In genomic region chr16:14974331-14974655, GRCh38 we compare ENCODE assay signal across 8 cellular contexts. TPM values are rescaled to one million over a fixed set of nuclear protein-coding genes. Genes with fewer than 3 reads are reported as not detected.
A peak's percentile ranks its signal among the peaks of the same experiment; 100 is the strongest.
DNase-seq lines count a peak whose midpoint lies in the region; TF ChIP-seq lines count a peak whose summit lies in the region.
"Not testable (repeated sequence)": the region's sequence is repeated elsewhere in the genome, so short reads cannot be mapped to it uniquely, and the experiment has no call there.

No MANE protein-coding gene starts in this region.

- peaks cover 34% of the 10 kb centered on the region for H3K4me1 ChIP-seq in left ventricle myocardium inferior
- H3K4me1 ChIP-seq in mucosa of stomach (ENCODE audit: control insufficient read depth, insufficient read depth, low read length): peaks cover 15% of the 10 kb centered on the region
- H3K4me1 ChIP-seq in skeletal muscle tissue (ENCODE audit: control insufficient read depth in 3 of 3, insufficient read depth in 3 of 3, low read length in 3 of 3): not testable (repeated sequence)

- H3K4me3 ChIP-seq in AG04450 (ENCODE audit: low read depth, low read length): peak overlapping the region; percentile 81
- peak overlapping the region; percentile 74 for H3K4me3 ChIP-seq in left ventricle myocardium inferior
- H3K4me3 ChIP-seq in mucosa of stomach (ENCODE audit: low read length): peak overlapping the region; percentile 48
- peak overlapping the region; percentile 61 to 93 (median 91) for H3K4me3 ChIP-seq in skeletal muscle tissue (ENCODE audit: low read length in 3 of 3)

- intact Hi-C loops in activated CD4-positive, alpha-beta memory T cell treated with anti-CD3 and anti-CD28 coated beads for 36 hours (cut with micrococcal nuclease); left ventricle myocardium inferior (cut with micrococcal nuclease): not testable (repeated sequence)

- not testable (repeated sequence) for H3K36me3 ChIP-seq in left ventricle myocardium inferior; mucosa of stomach (ENCODE audit: control insufficient read depth, insufficient read depth, low read length); skeletal muscle tissue (ENCODE audit: control insufficient read depth in 3 of 3, insufficient read depth in 3 of 3, low read length in 3 of 3)

- not testable (repeated sequence) for H3K27me3 Mint-ChIP-seq in activated CD4-positive, alpha-beta memory T cell treated with anti-CD3 and anti-CD28 coated beads for 36 hours

- TF ChIP-seq POLR2A in GM18951 (IDR thresholded peaks at IDR 0.05; ENCODE audit: extremely low read depth, insufficient read depth, insufficient read length): peak; percentile 5

- H3K4me3 Mint-ChIP-seq in activated CD4-positive, alpha-beta memory T cell treated with anti-CD3 and anti-CD28 coated beads for 36 hours: peak overlapping the region; percentile 86

- POLR2A ChIA-PET in AG04450 (lab: Yijun Ruan, JAX): interaction anchor here (0.6 kb wide), 1 partner anchor 20 kb away, joined by 8 read pairs; no protein-coding TSS in a partner anchor
- POLR2A ChIA-PET in activated CD4-positive, alpha-beta memory T cell treated with anti-CD3 and anti-CD28 coated beads for 36 hours (lab: Charles Lee): not testable (repeated sequence)

- H3K9me3 ChIP-seq in AG04450 (ENCODE audit: control insufficient read depth, insufficient read depth, low read length); left ventricle myocardium inferior (replicated peaks); mucosa of stomach (ENCODE audit: control insufficient read depth, low read length); skeletal muscle tissue (ENCODE audit: control insufficient read depth in 3 of 3, low read length in 3 of 3): not testable (repeated sequence)

- H3K36me3 Mint-ChIP-seq in activated CD4-positive, alpha-beta memory T cell treated with anti-CD3 and anti-CD28 coated beads for 36 hours: not testable (repeated sequence)

- H3K9ac ChIP-seq in mucosa of stomach (ENCODE audit: low read length) (peak overlapping the region; percentile 96), skeletal muscle tissue (ENCODE audit: low read depth in 1 of 3, low read length in 3 of 3) (peak overlapping the region in 2 of 3 donors; percentile 92 to 93)

- not testable (repeated sequence) for TF ChIP-seq CTCF in AG04450 (IDR thresholded peaks at IDR 0.05; ENCODE audit: low read depth, low read length); left ventricle myocardium inferior (IDR thresholded peaks at IDR 0.05; ENCODE audit: borderline replicate concordance)

- DNase-seq in AG04450 (ENCODE audit: low read depth, low spot score); activated CD4-positive, alpha-beta memory T cell treated with anti-CD3 and anti-CD28 coated beads for 36 hours; left ventricle myocardium inferior: not testable (repeated sequence)
- DNase-seq in NCI-H460 (ENCODE audit: extremely low read depth, low read depth) (peak; percentile 49), cerebellar cortex (ENCODE audit: low spot score) (peak; percentile 70)

- not testable (repeated sequence) for H3K9me3 Mint-ChIP-seq in activated CD4-positive, alpha-beta memory T cell treated with anti-CD3 and anti-CD28 coated beads for 36 hours

- in situ Hi-C loops in GM18951 (cut with MboI; ENCODE audit: low sequenced_read_pairs, unreplicated experiment): not testable (repeated sequence)

- not testable (repeated sequence) for H3K27me3 ChIP-seq in AG04450 (ENCODE audit: control insufficient read depth, insufficient read depth, low read length); left ventricle myocardium inferior (ENCODE audit: low read depth); mucosa of stomach (ENCODE audit: control insufficient read depth, insufficient read depth, low read length); skeletal muscle tissue (ENCODE audit: control insufficient read depth in 3 of 3, insufficient read depth in 3 of 3, low read length in 3 of 3)

- peak overlapping the region; percentile 77 for H3K27ac Mint-ChIP-seq in activated CD4-positive, alpha-beta memory T cell treated with anti-CD3 and anti-CD28 coated beads for 36 hours

- not testable (repeated sequence) for H3K27ac ChIP-seq in AG04450 (ENCODE audit: low read depth, low read length)
- H3K27ac ChIP-seq in left ventricle myocardium inferior (replicated peaks): peak overlapping the region; percentile 94
- peak overlapping the region; percentile 82 for H3K27ac ChIP-seq in skeletal muscle tissue (ENCODE audit: low read depth, low read length)

- CTCF ChIA-PET in AG04450 (lab: Charles Lee); activated CD4-positive, alpha-beta memory T cell treated with anti-CD3 and anti-CD28 coated beads for 36 hours (lab: Charles Lee): not testable (repeated sequence)

- H3K4me1 Mint-ChIP-seq in activated CD4-positive, alpha-beta memory T cell treated with anti-CD3 and anti-CD28 coated beads for 36 hours (ENCODE audit: low read depth): peaks cover 18% of the 10 kb centered on the region

RNA-seq across cellular contexts. Expression of gene PDXDC1, which starts 0.5 kb away (rescaled TPM):
- 90.7 and 93.9 TPM in 2 replicates for polyA plus RNA-seq in AG04450 (2011; rRNA removed)
- polyA minus RNA-seq in AG04450 (2011; rRNA and poly(A)+ RNA removed): 114 and 115 TPM in 2 replicates
- 33.8 and 40.4 TPM in 2 replicates for total RNA-seq in NCI-H460 (2014; rRNA removed; shearing (Covaris generic))
- 35.1 and 42.1 TPM in 2 replicates for polyA plus RNA-seq in NCI-H460 (2014; cell fraction: nucleus; rRNA removed)
- total RNA-seq in activated CD4-positive, alpha-beta memory T cell treated with anti-CD3 and anti-CD28 coated beads for 36 hours: 10 to 100 TPM; 53.7 to 55.6 TPM
- total RNA-seq in left ventricle myocardium inferior (71.4 TPM), skeletal muscle tissue (36.0 TPM)

RNA-seq across cellular contexts. Expression of gene NPIPA1, which starts 37.0 kb away (rescaled TPM):
- 51.0 and 63.4 TPM in 2 replicates for polyA plus RNA-seq in AG04450 (2011; rRNA removed)
- polyA minus RNA-seq in AG04450 (2011; rRNA and poly(A)+ RNA removed): 12.8 and 14.6 TPM in 2 replicates
- 50.9 and 74.7 TPM in 2 replicates for total RNA-seq in NCI-H460 (2014; rRNA removed; shearing (Covaris generic))
- polyA plus RNA-seq in NCI-H460 (2014; cell fraction: nucleus; rRNA removed): 235 and 296 TPM in 2 replicates
- 10 to 100 TPM; 68.4 to 76.8 TPM for total RNA-seq in activated CD4-positive, alpha-beta memory T cell treated with anti-CD3 and anti-CD28 coated beads for 36 hours
- 49.2 TPM for total RNA-seq in left ventricle myocardium inferior
- 35.5 TPM for total RNA-seq in skeletal muscle tissue
